Comparison of ENCODE assay signal across 8 cellular contexts in genomic region chr10:77710759-77711682, GRCh38.
DNase-seq lines count a peak whose midpoint lies in the region; ATAC-seq and TF ChIP-seq lines count a peak whose summit lies in the region.

No MANE protein-coding gene starts in this region.

- H3K4me3 ChIP-seq in HUES64 (ENCODE audit: low read length) (peak overlapping the region; percentile 44), ovary (peak overlapping the region; percentile 33), thymus (ENCODE audit: low read length) (peak overlapping the region; percentile 33)

- DNase-seq in DMS53 (lab: John Stamatoyannopoulos, UW): peak; percentile 81
- DNase-seq in RWPE1 (ENCODE audit: low spot score): peak; percentile 77
- DNase-seq in activated naive CD4-positive, alpha-beta T cell treated with Interleukin-2 at 50 U/mL for 16 hours: peak; percentile 74
- peak; percentile 89 for DNase-seq in Right ventricle myocardium inferior (ENCODE audit: missing footprints)
- peak; percentile 48 to 87 (median 66) for DNase-seq in ovary

- peak; percentile 99 for TF ChIP-seq CTCF in RWPE1 (conservative IDR thresholded peaks at IDR 0.05; ENCODE audit: low read depth)
- TF ChIP-seq CTCF in ovary (IDR thresholded peaks at IDR 0.05): peak; percentile 57 to 82 (median 79)

- ATAC-seq in GM21526 (IDR thresholded peaks at IDR 0.05; ENCODE audit: low FRiP score, unreplicated experiment) (peak; percentile 93), Right ventricle myocardium inferior (peak; percentile 92)

- H3K4me1 ChIP-seq in HUES64 (ENCODE audit: insufficient read depth, low read length): peaks cover 21% of the 10 kb centered on the region
- H3K4me1 ChIP-seq in ovary (ENCODE audit: insufficient read depth): peaks cover 2% of the 10 kb centered on the region
- H3K4me1 ChIP-seq in thymus (ENCODE audit: control insufficient read depth, insufficient read depth, low read length): peaks cover 4% of the 10 kb centered on the region

- H3K9ac ChIP-seq in HUES64 (ENCODE audit: low read depth, low read length): peak overlapping the region; percentile 44

- 13% methylated on average over 48 of the region's 51 CpGs for WGBS in HUES64
- 11 to 13% (median 12%) methylated on average over 50 to 51 of the region's 51 CpGs for WGBS in ovary, 3 donors
- WGBS in thymus: 11% methylated on average over 51 of the region's 51 CpGs

- H3K9me3 ChIP-seq in HUES64 (ENCODE audit: insufficient read depth, low read depth, low read length) (no peaks in the 10 kb centered on the region), ovary (no peaks in the 10 kb centered on the region), thymus (ENCODE audit: control insufficient read depth) (no peaks in the 10 kb centered on the region)

- H3K27ac ChIP-seq in HUES64 (ENCODE audit: low read depth, low read length): no peak overlapping the region
- H3K27ac ChIP-seq in RWPE1: no peak overlapping the region; the same call in 1 of the 2 replicates
- no peak overlapping the region for H3K27ac ChIP-seq in ovary
- no peak overlapping the region for H3K27ac ChIP-seq in thymus (ENCODE audit: low read depth)

- TF ChIP-seq EP300 in ovary (IDR thresholded peaks at IDR 0.05): no peak

- H3K27me3 ChIP-seq in HUES64 (ENCODE audit: insufficient read depth, low read length): peaks cover 10% of the 10 kb centered on the region
- no peaks in the 10 kb centered on the region for H3K27me3 ChIP-seq in ovary
- H3K27me3 ChIP-seq in thymus (ENCODE audit: control insufficient read depth, insufficient read depth): no peaks in the 10 kb centered on the region

- intact Hi-C loops in Right ventricle myocardium inferior (cut with DNase I): loop anchor here (5.0 kb wide), 1 partner anchor 539 kb away; no protein-coding TSS in a partner anchor
- intact Hi-C loops in ovary (cut with DNase I): loop anchor here in 2 of 4 donors (5.0 kb wide), 2 partner anchors 539 to 544 kb away; no protein-coding TSS in a partner anchor

- POLR2A ChIA-PET in RWPE1 (lab: Yijun Ruan, JAX; ENCODE audit: low non-redundant PET): no interaction called here

- TF ChIP-seq POLR2A in ovary (IDR thresholded peaks at IDR 0.05): no peak

- H3K36me3 ChIP-seq in HUES64 (ENCODE audit: insufficient read depth, low read length): no peaks in the 10 kb centered on the region
- H3K36me3 ChIP-seq in ovary: no peaks in the 10 kb centered on the region
- no peaks in the 10 kb centered on the region for H3K36me3 ChIP-seq in thymus (ENCODE audit: control insufficient read depth, insufficient read depth)

- CTCF ChIA-PET in RWPE1 (lab: Yijun Ruan, JAX): interaction anchor here (0.6 to 4.6 kb wide), 61 partner anchors 10 to 1434 kb away, joined by 3 to 52 read pairs (median 4); no protein-coding TSS in a partner anchor
